19 cellular contexts compared by ENCODE assay signal in the genomic region with DNA sequence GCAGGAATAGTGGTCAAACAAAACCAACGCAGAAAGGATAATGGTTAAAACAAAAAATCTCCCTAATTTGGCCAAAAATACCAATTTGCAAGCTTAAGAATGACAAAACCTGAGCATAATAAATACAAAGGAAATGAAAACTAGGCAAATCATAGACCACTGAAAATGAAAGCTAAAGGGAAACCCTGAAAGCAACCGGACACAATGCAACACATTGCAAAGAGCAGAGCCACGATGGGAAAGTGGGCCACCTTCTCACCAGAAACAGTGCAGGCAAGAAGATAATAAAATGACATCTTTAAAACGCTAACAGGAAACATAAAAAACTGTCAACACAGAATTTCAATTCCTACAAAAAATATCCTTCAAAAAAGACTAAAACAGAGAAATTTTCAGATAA.
"Had no signal": no experiment of that assay in that cellular context is flagged by ENCODE, and none has a peak within 500 bp of the region (broad histone marks: within the 10 kb centered on the region; RNA-seq: fewer than 3 reads in every experiment).

No MANE protein-coding gene starts in this region.

- H3K9me3 Mint-ChIP-seq: mesothelial cell of epicardium had no signal

- H3K4me3 ChIP-seq: coronary artery, dorsolateral prefrontal cortex, esophagus muscularis mucosa, gastroesophageal sphincter, heart left ventricle, hepatocyte, left lung, lower lobe of right lung, mucosa of descending colon had no signal

- H3K4me2 ChIP-seq: hepatocyte had no signal

- H3K27ac Mint-ChIP-seq: mesothelial cell of epicardium had no signal

- H3K36me3 Mint-ChIP-seq: mesothelial cell of epicardium had no signal

- H3K4me3 Mint-ChIP-seq: mesothelial cell of epicardium had no signal

- H3K36me3 ChIP-seq: gastroesophageal sphincter, heart left ventricle, left lung, lower lobe of right lung had no signal

- H3K9me3 ChIP-seq: esophagus muscularis mucosa, gastroesophageal sphincter, heart left ventricle, left lung, lower lobe of right lung, mucosa of descending colon had no signal

- DNase-seq: dermis blood vessel endothelial cell; dorsolateral prefrontal cortex; effector CD4-positive, alpha-beta T cell; effector memory CD4-positive, alpha-beta T cell; foreskin keratinocyte; heart left ventricle; hypothalamus; left cardiac atrium; left lung; left ventricle myocardium superior; lower lobe of right lung; mesenchymal stem cell; mucosa of descending colon; naive B cell had no signal

- H3K27ac ChIP-seq: coronary artery, dorsolateral prefrontal cortex, esophagus muscularis mucosa, foreskin keratinocyte, gastroesophageal sphincter, heart left ventricle, hepatocyte, left lung, lower lobe of right lung had no signal

- H3K4me1 ChIP-seq: esophagus muscularis mucosa, foreskin keratinocyte, gastroesophageal sphincter, heart left ventricle, left lung, lower lobe of right lung had no signal

- H3K4me1 Mint-ChIP-seq: mesothelial cell of epicardium had no signal

- H3K27me3 ChIP-seq: dorsolateral prefrontal cortex, esophagus muscularis mucosa, foreskin keratinocyte, gastroesophageal sphincter, heart left ventricle, hepatocyte, left lung had no signal

- H3K79me2 ChIP-seq: hepatocyte had no signal

- H3K27me3 Mint-ChIP-seq: naive B cell had no signal

- ATAC-seq: foreskin keratinocyte, gastroesophageal sphincter, heart left ventricle, left cardiac atrium, left lung, left ventricle myocardium superior, lower lobe of right lung, mucosa of descending colon had no signal

- H2AFZ ChIP-seq: hepatocyte had no signal
